ENCODE assay signal across 8 cellular contexts in genomic region chr16:68235882-68236803, GRCh38. TPM values are rescaled to one million over a fixed set of nuclear protein-coding genes. Genes with fewer than 3 reads are reported as not detected.
DNase-seq lines count a peak whose midpoint lies in the region; ATAC-seq, FAIRE-seq and TF ChIP-seq lines count a peak whose summit lies in the region.

ESRP2 (minus strand) TSS chr16:68236127; CDS start chr16:68236045, 82 bp downstream.

- peak within 1 kb of the TSS; percentile 68 for H3K4me3 ChIP-seq in DOHH2 (ENCODE audit: low read length)
- peak within 1 kb of the TSS; percentile 71 for H3K4me3 ChIP-seq in parathyroid adenoma (ENCODE audit: low read depth, low read length)
- H3K4me3 ChIP-seq in WERI-Rb-1 (ENCODE audit: low read depth, low read length) = no peak within 1 kb of the TSS

- peak within 1 kb of the TSS; percentile 1 for H3K9ac ChIP-seq in parathyroid adenoma

- no peaks in the 10 kb centered on the region for H3K36me3 ChIP-seq in DOHH2 (ENCODE audit: control insufficient read depth, low read length)
- H3K36me3 ChIP-seq in parathyroid adenoma (ENCODE audit: control insufficient read depth, insufficient read depth, low read length) = no peaks in the 10 kb centered on the region
- H3K36me3 ChIP-seq in WERI-Rb-1 = no peaks in the 10 kb centered on the region; the same call in 1 of the 2 replicates

- intact Hi-C loops in activated T-helper 1 cell treated with anti-CD3 and anti-CD28 coated beads, Interleukin-12 subunit alpha, Interleukin-12 subunit beta, Interleukin-2, Interleukin-4 antibody, amounts not matched to agents 30 ng/mL and 10 ng/mL and 1 ng/mL, durations not matched to agents 14 hours and 24 hours and 36 hours (cut with micrococcal nuclease) = loop anchor here (2.0 to 5.0 kb wide), 2 partner anchors 75 to 299 kb away; partner anchors contain the start of genes PRMT7, PSMB10 and SLC7A6OS

- H3K9me3 ChIP-seq in DOHH2 (ENCODE audit: control insufficient read depth, insufficient read depth, low read length) (no peaks in the 10 kb centered on the region), parathyroid adenoma (ENCODE audit: control insufficient read depth, low read length) (no peaks in the 10 kb centered on the region), WERI-Rb-1 (ENCODE audit: severe bottlenecking) (no peaks in the 10 kb centered on the region)

- H3K27me3 ChIP-seq in DOHH2 (ENCODE audit: control insufficient read depth, low read length) (no peaks in the 10 kb centered on the region), parathyroid adenoma (ENCODE audit: control insufficient read depth, insufficient read depth, low read length) (no peaks in the 10 kb centered on the region), WERI-Rb-1 (ENCODE audit: insufficient read depth, low read depth, severe bottlenecking) (no peaks in the 10 kb centered on the region)

- no peaks in the 10 kb centered on the region for H4K20me1 ChIP-seq in DOHH2 (ENCODE audit: control insufficient read depth, insufficient read depth, low read depth, low read length)

- no peak for FAIRE-seq in frontal cortex (lab: Jason Lieb, UNC)

- H3F3A ChIP-seq in DOHH2 (ENCODE audit: control insufficient read depth, insufficient read depth) = no peaks in the 10 kb centered on the region; the same call in 1 of the 2 replicates

- peak within 1 kb of the TSS; percentile 35; the same call in 1 of the 2 replicates for H3K27ac ChIP-seq in DOHH2 (ENCODE audit: low read depth, low read length)
- H3K27ac ChIP-seq in parathyroid adenoma = peak within 1 kb of the TSS; percentile 92
- no peak within 1 kb of the TSS for H3K27ac ChIP-seq in WERI-Rb-1

- peak within 1 kb of the TSS; percentile 52 for H3K27ac Mint-ChIP-seq in activated T-helper 1 cell treated with anti-CD3 and anti-CD28 coated beads, Interleukin-12 subunit alpha, Interleukin-12 subunit beta, Interleukin-2, Interleukin-4 antibody, amounts not matched to agents 30 ng/mL and 10 ng/mL and 1 ng/mL, durations not matched to agents 14 hours and 24 hours and 36 hours

- peak within 1 kb of the TSS; percentile 76 for H3K4me2 ChIP-seq in DOHH2 (ENCODE audit: low read length)
- peak within 1 kb of the TSS; percentile 92 for H3K4me2 ChIP-seq in parathyroid adenoma (ENCODE audit: low read length)

- H2AFZ ChIP-seq in parathyroid adenoma = peak within 1 kb of the TSS; percentile 95

- H3K9me3 Mint-ChIP-seq in activated T-helper 1 cell treated with anti-CD3 and anti-CD28 coated beads, Interleukin-12 subunit alpha, Interleukin-12 subunit beta, Interleukin-2, Interleukin-4 antibody, amounts not matched to agents 30 ng/mL and 10 ng/mL and 1 ng/mL, durations not matched to agents 14 hours and 24 hours and 36 hours = no peaks in the 10 kb centered on the region

- ATAC-seq in HG03097 (IDR thresholded peaks at IDR 0.05; ENCODE audit: low FRiP score, unreplicated experiment) = no peak

- no peaks in the 10 kb centered on the region for H3K79me2 ChIP-seq in DOHH2 (ENCODE audit: control insufficient read depth, low read length)
- H3K79me2 ChIP-seq in parathyroid adenoma = no peaks in the 10 kb centered on the region

- no peaks in the 10 kb centered on the region for H3K36me3 Mint-ChIP-seq in activated T-helper 1 cell treated with anti-CD3 and anti-CD28 coated beads, Interleukin-12 subunit alpha, Interleukin-12 subunit beta, Interleukin-2, Interleukin-4 antibody, amounts not matched to agents 30 ng/mL and 10 ng/mL and 1 ng/mL, durations not matched to agents 14 hours and 24 hours and 36 hours (ENCODE audit: low read depth)

- H3K27me3 Mint-ChIP-seq in activated T-helper 1 cell treated with anti-CD3 and anti-CD28 coated beads, Interleukin-12 subunit alpha, Interleukin-12 subunit beta, Interleukin-2, Interleukin-4 antibody, amounts not matched to agents 30 ng/mL and 10 ng/mL and 1 ng/mL, durations not matched to agents 14 hours and 24 hours and 36 hours (ENCODE audit: insufficient read depth) = peaks cover 3% of the 10 kb centered on the region

- H3K4me1 Mint-ChIP-seq in activated T-helper 1 cell treated with anti-CD3 and anti-CD28 coated beads, Interleukin-12 subunit alpha, Interleukin-12 subunit beta, Interleukin-2, Interleukin-4 antibody, amounts not matched to agents 30 ng/mL and 10 ng/mL and 1 ng/mL, durations not matched to agents 14 hours and 24 hours and 36 hours (ENCODE audit: low read depth) = peaks cover 26% of the 10 kb centered on the region

- DNase-seq in NCI-H1105 treated with DMSO at 0.1 percent for 48 hours (lab: John Stamatoyannopoulos, UW) (peak; percentile 45), frontal cortex (ENCODE audit: low spot score in 2 of 2) (peak; percentile 44 to 51), amniotic stem cell (lab: John Stamatoyannopoulos, UW) (no peak), WERI-Rb-1 (no peak)
- no peak for DNase-seq in activated T-helper 1 cell treated with anti-CD3 and anti-CD28 coated beads, Interleukin-12 subunit alpha, Interleukin-12 subunit beta, Interleukin-2, Interleukin-4 antibody, amounts not matched to agents 30 ng/mL and 10 ng/mL and 1 ng/mL, durations not matched to agents 14 hours and 24 hours and 36 hours (ENCODE audit: low spot score)

- peaks cover 38% of the 10 kb centered on the region for H3K4me1 ChIP-seq in DOHH2 (ENCODE audit: control insufficient read depth, low read length)
- peaks cover 24% of the 10 kb centered on the region for H3K4me1 ChIP-seq in parathyroid adenoma

- no peaks in the 10 kb centered on the region for H3K9me2 ChIP-seq in DOHH2 (replicated peaks; ENCODE audit: control insufficient read depth, low read length)

- H3K4me3 Mint-ChIP-seq in activated T-helper 1 cell treated with anti-CD3 and anti-CD28 coated beads, Interleukin-12 subunit alpha, Interleukin-12 subunit beta, Interleukin-2, Interleukin-4 antibody, amounts not matched to agents 30 ng/mL and 10 ng/mL and 1 ng/mL, durations not matched to agents 14 hours and 24 hours and 36 hours = peak within 1 kb of the TSS; percentile 84

- TF ChIP-seq CTCF in DOHH2 (IDR thresholded peaks at IDR 0.05; ENCODE audit: low read depth, low read length, poor library complexity, severe bottlenecking) (no peak), parathyroid adenoma (IDR thresholded peaks at IDR 0.05) (no peak), WERI-Rb-1 (IDR thresholded peaks at IDR 0.05; ENCODE audit: low read depth, low read length) (no peak)

RNA-seq across cellular contexts. Expression of gene ESRP2, which starts in this region (rescaled TPM):
- 0.10 and 0.12 TPM in 2 replicates for total RNA-seq in activated T-helper 1 cell treated with anti-CD3 and anti-CD28 coated beads, Interleukin-12 subunit alpha, Interleukin-12 subunit beta, Interleukin-2, Interleukin-4 antibody, amounts not matched to agents 30 ng/mL and 10 ng/mL and 1 ng/mL, durations not matched to agents 14 hours and 24 hours and 36 hours
- not detected for total RNA-seq in frontal cortex

Comparison
In these comparisons a context has a peak if more than half of its experiments do, and no peak if none do; other contexts are left out.
1. Peak in DNase-seq in frontal cortex; RNA of the gene not detected or under 1 TPM.